23 cellular contexts compared by ENCODE assay signal in the genomic region with DNA sequence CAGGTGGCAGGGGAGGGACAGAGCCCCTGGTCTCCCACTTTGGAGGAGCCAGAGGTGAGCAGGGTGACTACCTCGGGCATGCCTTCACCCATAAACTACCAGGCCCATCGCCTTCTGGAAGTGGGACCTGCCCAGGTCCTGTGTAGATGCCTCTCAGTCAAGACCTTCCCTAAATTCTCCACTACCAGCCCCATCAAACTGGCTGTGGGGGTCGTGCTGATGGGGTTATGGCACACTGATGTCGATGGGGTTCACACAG. TPM values are rescaled to one million over a fixed set of nuclear protein-coding genes. Genes with fewer than 3 reads are reported as not detected.
A peak's percentile ranks its signal among the peaks of the same experiment; 100 is the strongest.
DNase-seq lines count a peak whose midpoint lies in the region; ATAC-seq and TF ChIP-seq lines count a peak whose summit lies in the region.
"Had no signal": no experiment of that assay in that cellular context is flagged by ENCODE, and none has a peak within 500 bp of the region (broad histone marks: within the 10 kb centered on the region; RNA-seq: fewer than 3 reads in every experiment).

No MANE protein-coding gene starts in this region.

- H3K27me3 Mint-ChIP-seq in activated CD8-positive, alpha-beta memory T cell treated with anti-CD3 and anti-CD28 coated beads, Interleukin-2, amount 10 ng/mL, durations not matched to agents 7 days and 5 days, result peaks cover 14% of the 10 kb centered on the region
- H3K27me3 Mint-ChIP-seq in immature natural killer cell (ENCODE audit: low read depth in 3 of 3) (peaks cover 7 to 18% (median 12%) of the 10 kb centered on the region in 3 donors), natural killer cell (ENCODE audit: low read depth in 2 of 2) (peaks cover 0 to 4% of the 10 kb centered on the region in 2 donors)
- H3K27me3 Mint-ChIP-seq: CD4-positive, CD25-positive, alpha-beta regulatory T cell; CD8-positive, alpha-beta memory T cell had no signal

- H3K4me3 Mint-ChIP-seq in activated CD8-positive, alpha-beta memory T cell treated with anti-CD3 and anti-CD28 coated beads, Interleukin-2, amount 10 ng/mL, durations not matched to agents 7 days and 5 days, result no peak overlapping the region
- H3K4me3 Mint-ChIP-seq in immature natural killer cell (peak overlapping the region in 4 of 5 donors; percentile 27 to 67 (median 49)), natural killer cell (no peak overlapping the region)
- peak overlapping the region; percentile 12 for H3K4me3 Mint-ChIP-seq in stimulated activated effector memory CD8-positive, alpha-beta T cell treated with anti-CD3 and anti-CD28 coated beads, Interleukin-12 subunit alpha, Interleukin-12 subunit beta, amount 100 ng/mL, for 72 hours
- H3K4me3 Mint-ChIP-seq: H9 had no signal

- no peaks in the 10 kb centered on the region for H4K20me1 ChIP-seq in Loucy (ENCODE audit: insufficient read depth, low read length, poor library complexity, severe bottlenecking)

- no peaks in the 10 kb centered on the region for H3K9me3 ChIP-seq in Loucy (ENCODE audit: insufficient read depth, low read depth, low read length)

- no peaks in the 10 kb centered on the region for H3K79me2 ChIP-seq in Loucy (ENCODE audit: insufficient read depth, low read length)

- no peaks in the 10 kb centered on the region for H3K9me3 Mint-ChIP-seq in activated CD8-positive, alpha-beta memory T cell treated with anti-CD3 and anti-CD28 coated beads, Interleukin-2, amount 10 ng/mL, durations not matched to agents 7 days and 5 days (ENCODE audit: low read depth)
- H3K9me3 Mint-ChIP-seq in immature natural killer cell (peaks cover 0 to 2% (median 0%) of the 10 kb centered on the region in 6 donors), natural killer cell (no peaks in the 10 kb centered on the region)
- H3K9me3 Mint-ChIP-seq in stimulated activated effector memory CD8-positive, alpha-beta T cell treated with anti-CD3 and anti-CD28 coated beads, Interleukin-12 subunit alpha, Interleukin-12 subunit beta, amount 100 ng/mL, for 72 hours, result no peaks in the 10 kb centered on the region
- H3K9me3 Mint-ChIP-seq: CD8-positive, alpha-beta memory T cell; H9 had no signal

- no peak overlapping the region for H3K27ac ChIP-seq in substantia nigra (ENCODE audit: low read depth, low read length, poor library complexity, severe bottlenecking)
- H3K27ac ChIP-seq: 22Rv1, A549 had no signal

- H3K36me3 ChIP-seq in Loucy (ENCODE audit: insufficient read depth, low read length), result no peaks in the 10 kb centered on the region

- H3K27ac Mint-ChIP-seq in activated CD8-positive, alpha-beta memory T cell treated with anti-CD3 and anti-CD28 coated beads, Interleukin-2, amount 10 ng/mL, durations not matched to agents 7 days and 5 days, result no peak overlapping the region
- H3K27ac Mint-ChIP-seq in immature natural killer cell, result peak overlapping the region in 4 of 6 donors; percentile 24 to 89 (median 82)
- H3K27ac Mint-ChIP-seq in stimulated activated effector memory CD8-positive, alpha-beta T cell treated with anti-CD3 and anti-CD28 coated beads, Interleukin-12 subunit alpha, Interleukin-12 subunit beta, amount 100 ng/mL, for 72 hours, result no peak overlapping the region
- H3K27ac Mint-ChIP-seq in natural killer cell, result peak overlapping the region in 1 of 2 donors; percentile 56

- ATAC-seq in activated CD8-positive, alpha-beta memory T cell treated with anti-CD3 and anti-CD28 coated beads, Interleukin-2, amount 10 ng/mL, durations not matched to agents 7 days and 5 days, result peak; percentile 1
- ATAC-seq in stimulated activated effector memory CD8-positive, alpha-beta T cell treated with anti-CD3 and anti-CD28 coated beads, Interleukin-12 subunit alpha, Interleukin-12 subunit beta, amount 100 ng/mL, for 72 hours, result no peak
- ATAC-seq in natural killer cell, result no peak
- ATAC-seq: A549, HepG2 had no signal

- no peaks in the 10 kb centered on the region for H3K27me3 ChIP-seq in Loucy (ENCODE audit: insufficient read depth, low read length, poor library complexity, severe bottlenecking)

- H3K9me2 ChIP-seq in Loucy (replicated peaks; ENCODE audit: low read depth, low read length), result no peaks in the 10 kb centered on the region

- H2AFZ ChIP-seq in Loucy (ENCODE audit: low read length), result no peak overlapping the region

- peak overlapping the region; percentile 42 for H3K4me3 ChIP-seq in Loucy (ENCODE audit: low read length, poor library complexity, severe bottlenecking)
- H3K4me3 ChIP-seq: A549, GM12878 had no signal

- intact Hi-C loops in natural killer cell (cut with micrococcal nuclease), result no loop called here

- CTCF ChIA-PET in activated CD8-positive, alpha-beta memory T cell treated with anti-CD3 and anti-CD28 coated beads, Interleukin-2, amount 10 ng/mL, durations not matched to agents 7 days and 5 days (lab: Charles Lee), result interaction anchor here (1.0 to 2.0 kb wide), 2 partner anchors 60 to 73 kb away, joined by 3 to 8 read pairs; no protein-coding TSS in a partner anchor

- no peaks in the 10 kb centered on the region for H3F3A ChIP-seq in Loucy (ENCODE audit: low read depth)

- H3K4me1 Mint-ChIP-seq in activated CD8-positive, alpha-beta memory T cell treated with anti-CD3 and anti-CD28 coated beads, Interleukin-2, amount 10 ng/mL, durations not matched to agents 7 days and 5 days, result peaks cover 21% of the 10 kb centered on the region
- H3K4me1 Mint-ChIP-seq in immature natural killer cell, result peaks cover 4 to 6% of the 10 kb centered on the region in 2 donors
- peaks cover 3% of the 10 kb centered on the region for H3K4me1 Mint-ChIP-seq in stimulated activated effector memory CD8-positive, alpha-beta T cell treated with anti-CD3 and anti-CD28 coated beads, Interleukin-12 subunit alpha, Interleukin-12 subunit beta, amount 100 ng/mL, for 72 hours
- H3K4me1 Mint-ChIP-seq in natural killer cell, result peaks cover 2 to 3% of the 10 kb centered on the region in 2 donors

- TF ChIP-seq CTCF in Loucy (conservative IDR thresholded peaks at IDR 0.05; ENCODE audit: low read length) (no peak), natural killer cell (IDR thresholded peaks at IDR 0.05) (no peak)

- H3K9ac ChIP-seq in Loucy (ENCODE audit: low read depth, low read length, poor library complexity, severe bottlenecking), result peak overlapping the region; percentile 47

- H3K4me2 ChIP-seq in Loucy (ENCODE audit: low read depth, low read length, poor library complexity, severe bottlenecking), result peak overlapping the region; percentile 70
- H3K4me2 ChIP-seq: A549 had no signal

- peaks cover 51% of the 10 kb centered on the region for H3K4me1 ChIP-seq in Loucy (ENCODE audit: insufficient read depth, low read length, poor library complexity, severe bottlenecking)

- no peak for DNase-seq in activated CD8-positive, alpha-beta memory T cell treated with anti-CD3 and anti-CD28 coated beads, Interleukin-2, amount 10 ng/mL, durations not matched to agents 7 days and 5 days
- DNase-seq in activated CD8-positive, alpha-beta memory T cell treated with anti-CD3 and anti-CD28 coated beads, Interleukin-2, amount 50 U/mL, for 48 hours, result no peak
- DNase-seq in immature natural killer cell (no peak), natural killer cell (no peak), activated gamma-delta T cell (lab: John Stamatoyannopoulos, UW) (no peak), substantia nigra (lab: John Stamatoyannopoulos, UW) (no peak)
- DNase-seq in stimulated activated effector memory CD8-positive, alpha-beta T cell treated with anti-CD3 and anti-CD28 coated beads, Interleukin-12 subunit alpha, Interleukin-12 subunit beta, amount 100 ng/mL, for 72 hours (ENCODE audit: low spot score in 2 of 2), result no peak
- DNase-seq: C1 segment of cervical spinal cord; CD4-positive, CD25-positive, alpha-beta regulatory T cell; COR-L47; DMS 273 treated with DMSO at 0.1 percent for 48 hours; DMS53; DND-41; EL; H9 had no signal

- H3K36me3 Mint-ChIP-seq in activated CD8-positive, alpha-beta memory T cell treated with anti-CD3 and anti-CD28 coated beads, Interleukin-2, amount 10 ng/mL, durations not matched to agents 7 days and 5 days, result no peaks in the 10 kb centered on the region
- H3K36me3 Mint-ChIP-seq in immature natural killer cell, result no peaks in the 10 kb centered on the region
- no peaks in the 10 kb centered on the region for H3K36me3 Mint-ChIP-seq in stimulated activated effector memory CD8-positive, alpha-beta T cell treated with anti-CD3 and anti-CD28 coated beads, Interleukin-12 subunit alpha, Interleukin-12 subunit beta, amount 100 ng/mL, for 72 hours
- H3K36me3 Mint-ChIP-seq in natural killer cell, result no peaks in the 10 kb centered on the region
- H3K36me3 Mint-ChIP-seq: CD4-positive, CD25-positive, alpha-beta regulatory T cell; CD8-positive, alpha-beta memory T cell had no signal

RNA-seq across cellular contexts. Expression of a gene that starts 5.8 kb away (rescaled TPM):
- 10 to 100 TPM; 36.7 to 51.7 TPM for total RNA-seq in activated CD8-positive, alpha-beta memory T cell treated with anti-CD3 and anti-CD28 coated beads, Interleukin-2, amount 10 ng/mL, durations not matched to agents 7 days and 5 days
- 100 to 1,000 TPM; 208 to 218 (median 212) TPM for polyA plus RNA-seq in immature natural killer cell
- total RNA-seq in natural killer cell, result 100 to 1,000 TPM; 150 to 184 (median 169) TPM

RNA-seq across cellular contexts. Expression of a gene that starts 17.2 kb away (rescaled TPM):
- 100 to 1,000 TPM; 284 to 377 TPM for total RNA-seq in activated CD8-positive, alpha-beta memory T cell treated with anti-CD3 and anti-CD28 coated beads, Interleukin-2, amount 10 ng/mL, durations not matched to agents 7 days and 5 days
- 1,000 to 10,000 TPM in 1 of 3 donors, 100 to 1,000 TPM in 2; 566 to 1,121 (median 751) TPM for polyA plus RNA-seq in immature natural killer cell
- total RNA-seq in natural killer cell, result 100 to 1,000 TPM; 323 to 372 (median 362) TPM

RNA-seq across cellular contexts. Expression of a gene that starts 18.6 kb away (rescaled TPM):
- not detected for total RNA-seq in activated CD8-positive, alpha-beta memory T cell treated with anti-CD3 and anti-CD28 coated beads, Interleukin-2, amount 10 ng/mL, durations not matched to agents 7 days and 5 days
- 1 to 10 TPM; 1.9 to 4.2 (median 2.0) TPM for polyA plus RNA-seq in immature natural killer cell
- total RNA-seq in natural killer cell, result 10 to 100 TPM in 1 of 3 donors, 1 to 10 TPM in 2; 1.9 to 10.6 (median 8.7) TPM
- total RNA-seq: CD8-positive, alpha-beta memory T cell; G401; GM12878; H1; H9; HepG2 had no signal
- polyA plus RNA-seq: A549; CD8-positive, alpha-beta memory T cell; H1; HepG2 had no signal

RNA-seq across cellular contexts. Expression of a gene that starts 44.9 kb away (rescaled TPM):
- 10 to 100 TPM; 34.1 to 34.5 TPM for total RNA-seq in activated CD8-positive, alpha-beta memory T cell treated with anti-CD3 and anti-CD28 coated beads, Interleukin-2, amount 10 ng/mL, durations not matched to agents 7 days and 5 days
- polyA plus RNA-seq in immature natural killer cell, result 10 to 100 TPM in 1 of 3 donors, 1 to 10 TPM in 2; 4.3 to 11.2 (median 6.3) TPM
- 10 to 100 TPM; 20.0 to 27.2 (median 24.8) TPM for total RNA-seq in natural killer cell

Comparison
In these comparisons a context has a peak if more than half of its experiments do, and no peak if none do; other contexts are left out.
1. H3K27ac Mint-ChIP-seq: peak in immature natural killer cell (4 of 6); none in activated CD8-positive, alpha-beta memory T cell treated with anti-CD3 and anti-CD28 coated beads, Interleukin-2, amount 10 ng/mL, durations not matched to agents 7 days and 5 days (single experiment) and stimulated activated effector memory CD8-positive, alpha-beta T cell treated with anti-CD3 and anti-CD28 coated beads, Interleukin-12 subunit alpha, Interleukin-12 subunit beta, amount 100 ng/mL, for 72 hours (single experiment).
2. H3K4me3 Mint-ChIP-seq: peak in immature natural killer cell (4 of 5) and stimulated activated effector memory CD8-positive, alpha-beta T cell treated with anti-CD3 and anti-CD28 coated beads, Interleukin-12 subunit alpha, Interleukin-12 subunit beta, amount 100 ng/mL, for 72 hours (single experiment); none in activated CD8-positive, alpha-beta memory T cell treated with anti-CD3 and anti-CD28 coated beads, Interleukin-2, amount 10 ng/mL, durations not matched to agents 7 days and 5 days (single experiment) and natural killer cell (single experiment).